ENCODE assay signal across 1 cellular context in genomic region chr17:17387461-17388362, GRCh38.
TF ChIP-seq lines count a peak whose summit lies in the region.

No MANE protein-coding gene starts in this region.

TF ChIP-seq in HepG2, 621 proteins besides CTCF, POLR2A, EP300 and RAD21 (continued from another document and continues in another):
- TF ChIP-seq, protein P1, sequence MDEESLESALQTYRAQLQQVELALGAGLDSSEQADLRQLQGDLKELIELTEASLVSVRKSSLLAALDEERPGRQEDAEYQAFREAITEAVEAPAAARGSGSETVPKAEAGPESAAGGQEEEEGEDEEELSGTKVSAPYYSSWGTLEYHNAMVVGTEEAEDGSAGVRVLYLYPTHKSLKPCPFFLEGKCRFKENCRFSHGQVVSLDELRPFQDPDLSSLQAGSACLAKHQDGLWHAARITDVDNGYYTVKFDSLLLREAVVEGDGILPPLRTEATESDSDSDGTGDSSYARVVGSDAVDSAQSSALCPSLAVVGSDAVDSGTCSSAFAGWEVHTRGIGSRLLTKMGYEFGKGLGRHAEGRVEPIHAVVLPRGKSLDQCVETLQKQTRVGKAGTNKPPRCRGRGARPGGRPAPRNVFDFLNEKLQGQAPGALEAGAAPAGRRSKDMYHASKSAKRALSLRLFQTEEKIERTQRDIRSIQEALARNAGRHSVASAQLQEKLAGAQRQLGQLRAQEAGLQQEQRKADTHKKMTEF (CRISPR knock-in tag; IDR thresholded peaks at IDR 0.05): no peak
- TF ChIP-seq SRSF1 (optimal IDR thresholded peaks at IDR 0.05; ENCODE audit: low read depth, low read length) (no peak), ZNF879 (CRISPR knock-in tag; IDR thresholded peaks at IDR 0.05) (no peak), SAP130 (CRISPR knock-in tag; IDR thresholded peaks at IDR 0.05; ENCODE audit: low read depth) (peak; percentile 38), PBX3 (CRISPR knock-in tag; IDR thresholded peaks at IDR 0.05; ENCODE audit: borderline replicate concordance) (no peak), HNRNPH1 (optimal IDR thresholded peaks at IDR 0.05; ENCODE audit: low read depth, low read length) (no peak), ZBTB1 (CRISPR knock-in tag; IDR thresholded peaks at IDR 0.05; ENCODE audit: borderline replicate concordance) (no peak), PRPF4 (IDR thresholded peaks at IDR 0.05; ENCODE audit: low read depth, low read length, poor library complexity, severe bottlenecking) (no peak), ZNF276 (CRISPR knock-in tag; IDR thresholded peaks at IDR 0.05; ENCODE audit: low read depth) (no peak), FOXO1 (CRISPR knock-in tag; IDR thresholded peaks at IDR 0.05) (no peak), SALL1 (CRISPR knock-in tag; IDR thresholded peaks at IDR 0.05) (no peak; the same call in none of the 2 replicates), ARNT (IDR thresholded peaks at IDR 0.05) (no peak), PREB (CRISPR knock-in tag; IDR thresholded peaks at IDR 0.05) (no peak), ATF7 (IDR thresholded peaks at IDR 0.05) (no peak), ATF7 (CRISPR knock-in tag; IDR thresholded peaks at IDR 0.05) (no peak), TOE1 (CRISPR knock-in tag; IDR thresholded peaks at IDR 0.05) (no peak), ZZZ3 (CRISPR knock-in tag; IDR thresholded peaks at IDR 0.05; ENCODE audit: borderline replicate concordance) (no peak), SNAPC5 (CRISPR knock-in tag; IDR thresholded peaks at IDR 0.05; ENCODE audit: borderline replicate concordance) (no peak), GATAD1 (CRISPR knock-in tag; IDR thresholded peaks at IDR 0.05) (no peak), TBP (CRISPR knock-in tag; IDR thresholded peaks at IDR 0.05) (no peak), AFF4 (CRISPR knock-in tag; IDR thresholded peaks at IDR 0.05) (no peak), ZNF564 (CRISPR knock-in tag; IDR thresholded peaks at IDR 0.05) (no peak), TEAD3 (CRISPR knock-in tag; optimal IDR thresholded peaks at IDR 0.05; ENCODE audit: borderline replicate concordance) (peak; percentile 58), NFKBIZ (CRISPR knock-in tag; IDR thresholded peaks at IDR 0.05) (no peak), GATA4 (IDR thresholded peaks at IDR 0.05; ENCODE audit: borderline replicate concordance, low read depth) (no peak), ZFP62 (CRISPR knock-in tag; IDR thresholded peaks at IDR 0.05) (no peak), ERF (CRISPR knock-in tag; IDR thresholded peaks at IDR 0.05) (no peak), ZNF232 (CRISPR knock-in tag; IDR thresholded peaks at IDR 0.05; ENCODE audit: borderline replicate concordance) (no peak), BCL6 (CRISPR knock-in tag; IDR thresholded peaks at IDR 0.05) (0 out of 2 replicates have a peak, but pooled peaks have one; percentile 28), YEATS4 (CRISPR knock-in tag; IDR thresholded peaks at IDR 0.05; ENCODE audit: borderline replicate concordance) (no peak), ZC3H4 (CRISPR knock-in tag; IDR thresholded peaks at IDR 0.05; ENCODE audit: borderline replicate concordance) (no peak), GMEB1 (CRISPR knock-in tag; IDR thresholded peaks at IDR 0.05; ENCODE audit: borderline replicate concordance) (no peak), KAT7 (CRISPR knock-in tag; IDR thresholded peaks at IDR 0.05; ENCODE audit: borderline replicate concordance) (no peak), ZNF652 (CRISPR knock-in tag; IDR thresholded peaks at IDR 0.05; ENCODE audit: borderline replicate concordance, low read depth) (no peak), ZMAT5 (CRISPR knock-in tag; IDR thresholded peaks at IDR 0.05; ENCODE audit: borderline replicate concordance, low read depth) (no peak)
- TF ChIP-seq, protein P2, sequence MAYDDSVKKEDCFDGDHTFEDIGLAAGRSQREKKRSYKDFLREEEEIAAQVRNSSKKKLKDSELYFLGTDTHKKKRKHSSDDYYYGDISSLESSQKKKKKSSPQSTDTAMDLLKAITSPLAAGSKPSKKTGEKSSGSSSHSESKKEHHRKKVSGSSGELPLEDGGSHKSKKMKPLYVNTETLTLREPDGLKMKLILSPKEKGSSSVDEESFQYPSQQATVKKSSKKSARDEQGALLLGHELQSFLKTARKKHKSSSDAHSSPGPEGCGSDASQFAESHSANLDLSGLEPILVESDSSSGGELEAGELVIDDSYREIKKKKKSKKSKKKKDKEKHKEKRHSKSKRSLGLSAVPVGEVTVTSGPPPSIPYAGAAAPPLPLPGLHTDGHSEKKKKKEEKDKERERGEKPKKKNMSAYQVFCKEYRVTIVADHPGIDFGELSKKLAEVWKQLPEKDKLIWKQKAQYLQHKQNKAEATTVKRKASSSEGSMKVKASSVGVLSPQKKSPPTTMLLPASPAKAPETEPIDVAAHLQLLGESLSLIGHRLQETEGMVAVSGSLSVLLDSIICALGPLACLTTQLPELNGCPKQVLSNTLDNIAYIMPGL (CRISPR knock-in tag; IDR thresholded peaks at IDR 0.05; ENCODE audit: borderline replicate concordance in 1 of 2, low read depth in 1 of 2): peak in 1 of 2 experiments; percentile 44; a peak in 1 of 4 replicates
- TF ChIP-seq, protein P3, sequence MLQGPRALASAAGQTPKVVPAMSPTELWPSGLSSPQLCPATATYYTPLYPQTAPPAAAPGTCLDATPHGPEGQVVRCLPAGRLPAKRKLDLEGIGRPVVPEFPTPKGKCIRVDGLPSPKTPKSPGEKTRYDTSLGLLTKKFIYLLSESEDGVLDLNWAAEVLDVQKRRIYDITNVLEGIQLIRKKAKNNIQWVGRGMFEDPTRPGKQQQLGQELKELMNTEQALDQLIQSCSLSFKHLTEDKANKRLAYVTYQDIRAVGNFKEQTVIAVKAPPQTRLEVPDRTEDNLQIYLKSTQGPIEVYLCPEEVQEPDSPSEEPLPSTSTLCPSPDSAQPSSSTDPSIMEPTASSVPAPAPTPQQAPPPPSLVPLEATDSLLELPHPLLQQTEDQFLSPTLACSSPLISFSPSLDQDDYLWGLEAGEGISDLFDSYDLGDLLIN (CRISPR knock-in tag; IDR thresholded peaks at IDR 0.05; ENCODE audit: borderline replicate concordance): no peak
- TF ChIP-seq, protein P4, sequence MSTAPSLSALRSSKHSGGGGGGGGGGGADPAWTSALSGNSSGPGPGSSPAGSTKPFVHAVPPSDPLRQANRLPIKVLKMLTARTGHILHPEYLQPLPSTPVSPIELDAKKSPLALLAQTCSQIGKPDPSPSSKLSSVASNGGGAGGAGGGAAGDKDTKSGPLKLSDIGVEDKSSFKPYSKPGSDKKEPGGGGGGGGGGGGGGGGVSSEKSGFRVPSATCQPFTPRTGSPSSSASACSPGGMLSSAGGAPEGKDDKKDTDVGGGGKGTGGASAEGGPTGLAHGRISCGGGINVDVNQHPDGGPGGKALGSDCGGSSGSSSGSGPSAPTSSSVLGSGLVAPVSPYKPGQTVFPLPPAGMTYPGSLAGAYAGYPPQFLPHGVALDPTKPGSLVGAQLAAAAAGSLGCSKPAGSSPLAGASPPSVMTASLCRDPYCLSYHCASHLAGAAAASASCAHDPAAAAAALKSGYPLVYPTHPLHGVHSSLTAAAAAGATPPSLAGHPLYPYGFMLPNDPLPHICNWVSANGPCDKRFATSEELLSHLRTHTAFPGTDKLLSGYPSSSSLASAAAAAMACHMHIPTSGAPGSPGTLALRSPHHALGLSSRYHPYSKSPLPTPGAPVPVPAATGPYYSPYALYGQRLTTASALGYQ (CRISPR knock-in tag; IDR thresholded peaks at IDR 0.05): no peak
